Comparison of ENCODE assay signal across 21 cellular contexts in the genomic region with DNA sequence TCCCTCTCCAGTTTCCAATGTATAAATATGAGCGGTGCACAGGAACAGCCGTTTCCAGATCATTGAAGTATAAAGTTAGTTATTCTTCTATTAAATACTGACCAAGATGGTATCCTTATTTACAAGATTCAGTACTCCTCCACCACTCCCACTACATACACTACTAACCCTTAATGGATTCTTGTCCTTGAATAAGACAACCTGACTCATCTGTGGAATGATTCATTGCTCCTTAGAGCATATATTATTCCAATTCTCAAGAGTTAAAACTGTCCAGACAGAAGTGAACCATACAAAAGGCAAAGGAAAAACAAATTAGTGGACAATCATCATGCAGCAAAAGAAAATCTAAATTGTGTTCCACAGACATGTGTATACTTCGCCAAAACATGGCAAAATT.
"Had no signal": no experiment of that assay in that cellular context is flagged by ENCODE, and none has a peak within 500 bp of the region (broad histone marks: within the 10 kb centered on the region; RNA-seq: fewer than 3 reads in every experiment).

No MANE protein-coding gene starts in this region.

- H3K27me3 ChIP-seq: neural progenitor cell, ovary, sigmoid colon, upper lobe of right lung had no signal

- H3K27ac ChIP-seq: neural progenitor cell, ovary, sigmoid colon, thoracic aorta, upper lobe of right lung had no signal

- H3K9me3 ChIP-seq: ovary, sigmoid colon, thoracic aorta, upper lobe of right lung had no signal

- ATAC-seq: activated naive CD4-positive, alpha-beta T cell treated with anti-CD3 and anti-CD28 coated beads, Interleukin-2, amount 50 U/mL, for 72 hours; activated T-cell treated with anti-CD3 and anti-CD28 coated beads, Interleukin-2, amount 50 U/mL, for 72 hours; esophagus mucosa; left colon; stimulated activated naive CD8-positive, alpha-beta T cell treated with anti-CD3 and anti-CD28 coated beads, Interleukin-15, amount 100 ng/mL, for 72 hours; upper lobe of right lung had no signal

- H3K4me3 ChIP-seq: lung, neural progenitor cell, ovary, sigmoid colon, thoracic aorta, upper lobe of right lung had no signal

- H3K36me3 ChIP-seq: neural progenitor cell, ovary, sigmoid colon, thoracic aorta, upper lobe of right lung had no signal

- H3K4me1 ChIP-seq: neural progenitor cell, sigmoid colon, upper lobe of right lung had no signal

- DNase-seq: activated B cell treated with CpG ODN at 0.5 μM for 24 hours; activated CD4-positive, alpha-beta T cell treated with anti-CD3 and anti-CD28 coated beads, Interleukin-2, amount 10 ng/mL, durations not matched to agents 24 days and 14 days; activated CD8-positive, alpha-beta memory T cell treated with anti-CD3 and anti-CD28 coated beads, Interleukin-2, amount 50 U/mL, for 48 hours; activated gamma-delta T cell; activated T-cell treated with anti-CD3 and anti-CD28 coated beads, Interleukin-2, amount 50 U/mL, for 72 hours; amniotic stem cell; glutamatergic neuron; hypothalamus; left colon; naive B cell; ovary; sigmoid colon; stimulated activated CD4-positive, alpha-beta T cell treated with anti-CD3 and anti-CD28 coated beads, Interleukin-1b, Interleukin-23, amount 100 ng/mL, for 48 hours; stimulated activated naive CD8-positive, alpha-beta T cell treated with anti-CD3 and anti-CD28 coated beads, Interleukin-15, amount 100 ng/mL, for 72 hours; T-helper 2 cell; upper lobe of right lung had no signal
